In the genomic region with DNA sequence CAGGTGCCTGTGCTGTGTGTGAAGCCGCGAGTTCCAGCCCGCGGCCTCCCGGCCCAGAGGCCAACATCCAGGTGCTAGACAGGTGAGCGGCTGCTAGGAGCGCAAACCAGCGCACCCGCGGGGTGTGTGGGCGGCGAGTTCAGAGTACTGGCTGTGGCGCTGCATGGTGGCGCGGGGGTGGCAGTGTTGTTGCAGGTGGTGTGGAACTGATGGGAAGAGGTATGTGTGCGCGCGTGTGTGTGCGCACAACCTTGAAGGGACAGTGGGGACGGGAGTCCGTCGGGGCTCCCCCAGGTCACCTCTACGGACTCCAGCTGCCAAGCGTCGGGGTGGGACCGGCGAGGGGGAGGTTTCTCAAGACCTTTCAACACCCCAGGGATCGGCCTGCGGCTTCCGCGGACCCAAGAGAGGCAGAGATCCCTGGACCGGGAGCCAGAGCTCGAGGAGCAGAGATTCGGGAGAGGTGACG, we compare ENCODE assay signal across 8 cellular contexts. TPM values are rescaled to one million over a fixed set of nuclear protein-coding genes. Genes with fewer than 3 reads are reported as not detected.
DNase-seq lines count a peak whose midpoint lies in the region; ATAC-seq and TF ChIP-seq lines count a peak whose summit lies in the region.

No MANE protein-coding gene starts in this region.

- ATAC-seq in CD4-positive, CD25-positive, alpha-beta regulatory T cell (ENCODE audit: low read depth in 2 of 2), result peak in 1 of 2 donors; percentile 13
- ATAC-seq in GM18873 (IDR thresholded peaks at IDR 0.05; ENCODE audit: low FRiP score, unreplicated experiment), result no peak

- peaks cover 0 to 29% (median 6%) of the 10 kb centered on the region in 4 donors for H3K4me1 Mint-ChIP-seq in CD4-positive, CD25-positive, alpha-beta regulatory T cell
- H3K4me1 Mint-ChIP-seq in osteocyte (ENCODE audit: unreplicated experiment), result peaks cover 14% of the 10 kb centered on the region

- peaks cover 86% of the 10 kb centered on the region for H3K27me3 Mint-ChIP-seq in CD4-positive, CD25-positive, alpha-beta regulatory T cell
- peaks cover 88% of the 10 kb centered on the region for H3K27me3 Mint-ChIP-seq in osteocyte (ENCODE audit: unreplicated experiment)

- no peaks in the 10 kb centered on the region for H3K36me3 ChIP-seq in CD4-positive, CD25-positive, alpha-beta regulatory T cell (ENCODE audit: control insufficient read depth, insufficient read depth, low read length)
- H3K36me3 ChIP-seq in NT2/D1 (ENCODE audit: insufficient read depth, insufficient read length, low read length) (no peaks in the 10 kb centered on the region), OCI-LY7 (ENCODE audit: insufficient read depth, low read length) (no peaks in the 10 kb centered on the region)

- H3K4me2 ChIP-seq in OCI-LY7 (ENCODE audit: low read length), result no peak overlapping the region

- H3K36me3 Mint-ChIP-seq in CD4-positive, CD25-positive, alpha-beta regulatory T cell, result no peaks in the 10 kb centered on the region
- H3K36me3 Mint-ChIP-seq in osteocyte (ENCODE audit: unreplicated experiment), result no peaks in the 10 kb centered on the region

- intact Hi-C loops in OCI-LY7 (cut with micrococcal nuclease; ENCODE audit: unreplicated experiment), result no loop called here

- H2AFZ ChIP-seq in OCI-LY7 (ENCODE audit: low read length), result no peak overlapping the region

- peak overlapping the region; percentile 63 for H3K9ac ChIP-seq in NT2/D1 (ENCODE audit: insufficient read length, low read depth)

- no peaks in the 10 kb centered on the region for H3K9me3 ChIP-seq in CD4-positive, CD25-positive, alpha-beta regulatory T cell (ENCODE audit: control insufficient read depth in 2 of 2, low read length in 2 of 2)
- H3K9me3 ChIP-seq in NT2/D1 (ENCODE audit: insufficient read depth, low read length), result no peaks in the 10 kb centered on the region
- no peaks in the 10 kb centered on the region for H3K9me3 ChIP-seq in OCI-LY7 (ENCODE audit: low read length)

- H3K27me3 ChIP-seq in CD4-positive, CD25-positive, alpha-beta regulatory T cell (ENCODE audit: control insufficient read depth, insufficient read depth, low read length), result peaks cover 32% of the 10 kb centered on the region
- peaks cover 99% of the 10 kb centered on the region for H3K27me3 ChIP-seq in NT2/D1 (ENCODE audit: insufficient read depth, insufficient read length)

- H3K9me2 ChIP-seq in OCI-LY7 (ENCODE audit: insufficient read depth, low read length), result no peaks in the 10 kb centered on the region

- DNase-seq in CD4-positive, CD25-positive, alpha-beta regulatory T cell, result peak in 1 of 3 donors; percentile 26
- DNase-seq in NT2/D1 (ENCODE audit: low read depth, low spot score) (no peak), coronary artery (ENCODE audit: low spot score) (no peak), osteocyte (ENCODE audit: extremely low spot score, unreplicated experiment) (no peak), inferior parietal cortex (ENCODE audit: extremely low spot score) (no peak), GM20000 (ENCODE audit: low spot score) (no peak), OCI-LY7 (ENCODE audit: low spot score) (no peak)

- TF ChIP-seq CTCF in coronary artery (IDR thresholded peaks at IDR 0.05), result no peak
- no peak for TF ChIP-seq CTCF in osteocyte (IDR thresholded peaks at IDR 0.05)
- no peak for TF ChIP-seq CTCF in GM20000 (IDR thresholded peaks at IDR 0.05; ENCODE audit: extremely low read depth, missing control alignments)
- no peak for TF ChIP-seq CTCF in OCI-LY7 (conservative IDR thresholded peaks at IDR 0.05; ENCODE audit: low read length)

- BruUV-seq in OCI-LY7 (replicated peaks; lab: Mats Ljungman, UMichigan), result no TSS peak

- POLR2A ChIA-PET in OCI-LY7 (lab: Charles Lee), result no interaction called here

- H3K79me2 ChIP-seq in OCI-LY7 (ENCODE audit: insufficient read depth, low read depth, low read length), result no peaks in the 10 kb centered on the region

- no peak overlapping the region for H3K4me3 ChIP-seq in CD4-positive, CD25-positive, alpha-beta regulatory T cell (ENCODE audit: low read depth, low read length)
- peak overlapping the region; percentile 48 for H3K4me3 ChIP-seq in NT2/D1 (ENCODE audit: insufficient read length, low read depth)
- peak overlapping the region; percentile 58 for H3K4me3 ChIP-seq in coronary artery
- H3K4me3 ChIP-seq in OCI-LY7 (ENCODE audit: low read depth, low read length, poor library complexity, severe bottlenecking), result no peak overlapping the region

- H4K20me1 ChIP-seq in OCI-LY7 (ENCODE audit: insufficient read depth, low read length), result no peaks in the 10 kb centered on the region

- no peak overlapping the region for H3K27ac Mint-ChIP-seq in CD4-positive, CD25-positive, alpha-beta regulatory T cell
- no peak overlapping the region for H3K27ac Mint-ChIP-seq in osteocyte (ENCODE audit: unreplicated experiment)

- H3K9me3 Mint-ChIP-seq in CD4-positive, CD25-positive, alpha-beta regulatory T cell, result peaks cover 0 to 1% (median 0%) of the 10 kb centered on the region in 7 donors
- H3K9me3 Mint-ChIP-seq in osteocyte (ENCODE audit: unreplicated experiment), result no peaks in the 10 kb centered on the region

- H3K4me1 ChIP-seq in CD4-positive, CD25-positive, alpha-beta regulatory T cell (ENCODE audit: control insufficient read depth, insufficient read depth, low read length, poor library complexity, severe bottlenecking), result peaks cover 15% of the 10 kb centered on the region
- H3K4me1 ChIP-seq in NT2/D1 (ENCODE audit: insufficient read depth, insufficient read length) (peaks cover 34% of the 10 kb centered on the region), OCI-LY7 (ENCODE audit: insufficient read depth, low read length, poor library complexity, severe bottlenecking) (no peaks in the 10 kb centered on the region)

- H3K4me3 Mint-ChIP-seq in CD4-positive, CD25-positive, alpha-beta regulatory T cell, result peak overlapping the region; percentile 61 to 86 (median 75)
- peak overlapping the region; percentile 67 for H3K4me3 Mint-ChIP-seq in osteocyte (ENCODE audit: unreplicated experiment)

- CTCF ChIA-PET in OCI-LY7 (lab: Charles Lee; ENCODE audit: unreplicated experiment), result no interaction called here

- no peak overlapping the region for H3K27ac ChIP-seq in CD4-positive, CD25-positive, alpha-beta regulatory T cell (ENCODE audit: insufficient read depth, low read length, poor library complexity, severe bottlenecking)
- H3K27ac ChIP-seq in coronary artery, result no peak overlapping the region
- no peak overlapping the region for H3K27ac ChIP-seq in OCI-LY7 (ENCODE audit: low read depth, low read length, poor library complexity, severe bottlenecking)

RNA-seq across cellular contexts. Expression of gene DMBX1, which starts 0.4 kb away (rescaled TPM):
- total RNA-seq in CD4-positive, CD25-positive, alpha-beta regulatory T cell, result not detected
- polyA plus RNA-seq in CD4-positive, CD25-positive, alpha-beta regulatory T cell, result not detected
- not detected in 2 replicates for total RNA-seq in osteocyte
- total RNA-seq in OCI-LY7 (2014; rRNA removed; shearing (Covaris generic)), result not detected in 2 replicates
- not detected in 2 replicates for total RNA-seq in OCI-LY7 (2022)

Comparison
In these comparisons a context has a peak if more than half of its experiments do, and no peak if none do; other contexts are left out.
1. H3K4me3 ChIP-seq: peak in NT2/D1 (single experiment) and coronary artery (single experiment); none in CD4-positive, CD25-positive, alpha-beta regulatory T cell (single experiment) and OCI-LY7 (single experiment).